In genomic region chr3:14178247-14179113, GRCh38 we compare ENCODE assay signal across 8 cellular contexts. TPM values are rescaled to one million over a fixed set of nuclear protein-coding genes. Genes with fewer than 3 reads are reported as not detected.
A peak's percentile ranks its signal among the peaks of the same experiment; 100 is the strongest.
DNase-seq lines count a peak whose midpoint lies in the region; ATAC-seq and TF ChIP-seq lines count a peak whose summit lies in the region.

TSS of gene LSM3 (plus strand) at chr3:14178817. CDS start at chr3:14178861, 44 bp downstream.
TSS of gene XPC (minus strand) at chr3:14178601. CDS start at chr3:14178568, 33 bp downstream.

- peaks cover 66% of the 10 kb centered on the region for H3K4me1 Mint-ChIP-seq in activated naive CD8-positive, alpha-beta T cell (ENCODE audit: low read depth)

- H3K27ac Mint-ChIP-seq in activated naive CD8-positive, alpha-beta T cell = peak within 1 kb of the TSS; percentile 99

- H3K27ac ChIP-seq in temporal lobe (ENCODE audit: low read depth, low read length) = peak within 1 kb of the TSS; percentile 79

- peak; percentile 89 for ATAC-seq in HG02623 (IDR thresholded peaks at IDR 0.05; ENCODE audit: unreplicated experiment)

- peak within 1 kb of the TSS; percentile 90 for H3K4me3 Mint-ChIP-seq in activated naive CD8-positive, alpha-beta T cell

- H3K36me3 Mint-ChIP-seq in activated naive CD8-positive, alpha-beta T cell = peaks cover 2% of the 10 kb centered on the region

- DNase-seq in GM10248 (ENCODE audit: extremely low spot score) (peak; percentile 94), NCI-H1105 (lab: John Stamatoyannopoulos, UW) (peak; percentile 83), SKM-1 treated with dmso at 0.1 percent for 144 hours (lab: John Stamatoyannopoulos, UW; ENCODE audit: unreplicated experiment) (peak; percentile 98), glomerular endothelial cell (ENCODE audit: extremely low read depth, low read depth, low spot score) (peak; percentile 98), occipital lobe (lab: John Stamatoyannopoulos, UW) (peak; percentile 98)

- POLR2A ChIA-PET in GM10248 (lab: Yijun Ruan, JAX) = interaction anchor here (0.5 to 1.6 kb wide), 8 partner anchors 10 to 473 kb away, joined by 3 to 10 read pairs (median 4); partner anchors contain the start of genes CCDC174 and TMEM43

- H3K27me3 Mint-ChIP-seq in activated naive CD8-positive, alpha-beta T cell = no peaks in the 10 kb centered on the region

- CTCF ChIA-PET in GM10248 (lab: Yijun Ruan, JAX) = interaction anchor here (0.8 to 2.9 kb wide), 10 partner anchors 10 to 283 kb away, joined by 3 to 17 read pairs (median 4); partner anchors contain the start of genes CHCHD4 and TMEM43

- TF ChIP-seq CTCF in GM10248 (IDR thresholded peaks at IDR 0.05; ENCODE audit: control extremely low read depth, extremely low read depth, low read depth, missing control alignments) = no peak

- H3K9me3 Mint-ChIP-seq in activated naive CD8-positive, alpha-beta T cell (ENCODE audit: low read depth) = no peaks in the 10 kb centered on the region

RNA-seq across cellular contexts. Expression of gene LSM3, which starts in this region (rescaled TPM):
- total RNA-seq in glomerular endothelial cell (8.6 and 11.2 TPM in 2 replicates), occipital lobe (11.1 TPM), temporal lobe (12.0 TPM)

RNA-seq across cellular contexts. Expression of gene XPC, which starts in this region (rescaled TPM):
- 50.4 and 56.7 TPM in 2 replicates for total RNA-seq in glomerular endothelial cell
- total RNA-seq in occipital lobe = 10.6 TPM
- total RNA-seq in temporal lobe = 7.4 TPM

Comparison
In these comparisons a context has a peak if more than half of its experiments do, and no peak if none do; other contexts are left out.
1. Peak in every context shown above with its lines: DNase-seq, ATAC-seq and H3K27ac ChIP-seq.